ENCODE assay signal across 20 cellular contexts in the genomic region with DNA sequence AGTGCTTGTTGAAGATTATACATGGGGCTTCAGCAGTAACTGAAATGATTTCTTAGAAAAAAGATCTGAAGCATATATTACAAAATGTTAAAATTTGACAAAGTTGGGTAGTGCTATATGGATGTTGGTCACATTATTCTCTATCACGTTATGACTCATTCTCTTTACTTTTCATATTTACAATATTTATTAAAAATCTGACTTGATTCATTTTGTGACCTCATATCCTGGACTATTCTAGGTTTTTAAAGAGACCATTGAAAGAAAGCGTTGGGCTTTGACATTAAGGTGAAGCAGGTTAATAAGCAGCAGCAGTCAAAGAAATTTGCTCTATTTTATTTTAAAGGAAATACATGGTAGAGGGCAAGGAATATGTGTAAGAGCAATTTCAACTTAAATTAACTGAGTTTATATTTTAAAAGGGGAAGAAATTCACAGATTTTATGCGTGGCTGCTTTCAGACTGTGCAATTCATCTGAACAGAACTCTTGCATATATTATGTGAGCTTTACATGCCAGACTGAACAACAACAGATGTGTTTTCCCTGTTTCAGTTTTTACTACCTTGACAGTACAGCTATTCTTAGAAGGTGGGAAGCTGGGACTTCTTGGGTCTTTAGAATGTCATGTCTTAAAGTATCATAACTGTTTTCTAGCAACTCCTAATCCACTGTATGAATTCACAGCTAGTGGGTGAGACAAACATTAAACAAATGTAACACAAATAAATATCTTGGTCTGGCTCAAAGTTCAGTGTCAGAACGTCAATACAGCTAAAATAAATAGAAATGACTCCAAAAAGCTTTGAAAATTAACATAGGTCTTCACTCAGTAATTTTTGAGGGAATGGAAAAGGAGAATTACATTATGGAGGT. TPM values are rescaled to one million over a fixed set of nuclear protein-coding genes. Genes with fewer than 3 reads are reported as not detected.
DNase-seq lines count a peak whose midpoint lies in the region; ATAC-seq, FAIRE-seq and TF ChIP-seq lines count a peak whose summit lies in the region.
"Had no signal": no experiment of that assay in that cellular context is flagged by ENCODE, and none has a peak within 500 bp of the region (broad histone marks: within the 10 kb centered on the region; RNA-seq: fewer than 3 reads in every experiment).

No MANE protein-coding gene starts in this region.

- H3K23ac ChIP-seq in mesendoderm (ENCODE audit: low read length) = no peak overlapping the region

- H3K36me3 ChIP-seq in mesendoderm (ENCODE audit: control insufficient read depth, insufficient read depth, low read length) = no peaks in the 10 kb centered on the region
- H3K36me3 ChIP-seq in heart right ventricle = no peaks in the 10 kb centered on the region
- H3K36me3 ChIP-seq: HAP-1 had no signal

- H2BK120ac ChIP-seq in mesendoderm (ENCODE audit: low read depth, low read length) = no peak overlapping the region

- no peak overlapping the region for H3K4ac ChIP-seq in mesendoderm (ENCODE audit: low read depth, low read length)

- FAIRE-seq in A549 (lab: Jason Lieb, UNC) (no peak), islet of Langerhans (lab: Jason Lieb, UNC) (peak; percentile 43), D721Med (lab: Jason Lieb, UNC) (no peak)
- FAIRE-seq: G401.6, GM12891, H1 had no signal

- H2BK5ac ChIP-seq in mesendoderm (ENCODE audit: low read length) = no peak overlapping the region

- CTCF ChIA-PET in A549 (lab: Yijun Ruan, JAX) = interaction anchor here (1.3 kb wide), 1 partner anchor 12 kb away, joined by 4 read pairs; no protein-coding TSS in a partner anchor

- no peak for DNase-seq in A549 (ENCODE audit: low read depth in 1 of 2, low spot score in 1 of 2)
- peak; percentile 12 for DNase-seq in NCI-H1694 (lab: John Stamatoyannopoulos, UW)
- no peak for DNase-seq in mesendoderm
- no peak for DNase-seq in heart right ventricle
- DNase-seq in D721Med (ENCODE audit: insufficient read length, low spot score) = no peak
- DNase-seq: 8988T; ACHN; CD4-positive, CD25-positive, alpha-beta regulatory T cell; DMS153; DMS79 treated with DMSO at 0.1 percent for 48 hours; EL; IMR-90 had no signal

- no peaks in the 10 kb centered on the region for H3K79me2 ChIP-seq in mesendoderm (ENCODE audit: control insufficient read depth, insufficient read depth, low read length)

- TF ChIP-seq POLR2A in A549 (IDR thresholded peaks at IDR 0.05; ENCODE audit: low read length) = no peak

- 22% methylated on average over 4 of the region's 4 CpGs for whole genome bisulfite sequencing in A549 (ENCODE audit: missing lambda C conversion rate)
- no CpG with 5 or more reads among the region's 4 CpGs for WGBS in mesendoderm (ENCODE audit: extremely low coverage, insufficient coverage, low lambda C conversion rate)
- 72 to 76% methylated on average over 4 of the region's 4 CpGs for WGBS in heart right ventricle, 2 donors

- ATAC-seq in A549 = no peak
- no peak for ATAC-seq in HG02588 (IDR thresholded peaks at IDR 0.05; ENCODE audit: unreplicated experiment)
- no peak for ATAC-seq in heart right ventricle
- ATAC-seq in GM21723 (IDR thresholded peaks at IDR 0.05; ENCODE audit: unreplicated experiment) = no peak

- H3K9ac ChIP-seq in mesendoderm (ENCODE audit: low read length) = no peak overlapping the region
- H3K9ac ChIP-seq: BLaER1 treated with 17β-estradiol and CSF1 and Interleukin-3, amounts not matched to agents 10 nM and 100 nM had no signal

- no peak overlapping the region for H3K27ac ChIP-seq in A549
- H3K27ac ChIP-seq in mesendoderm (ENCODE audit: low read depth, low read length) = no peak overlapping the region
- no peak overlapping the region for H3K27ac ChIP-seq in heart right ventricle
- H3K27ac ChIP-seq: BLaER1 treated with 17β-estradiol and CSF1 and Interleukin-3, amounts not matched to agents 10 nM and 100 nM had no signal

- H3K4me1 ChIP-seq in A549 = no peaks in the 10 kb centered on the region
- no peaks in the 10 kb centered on the region for H3K4me1 ChIP-seq in mesendoderm (ENCODE audit: control insufficient read depth, low read depth, low read length)
- peaks cover 0 to under 1% (median 0%) of the 10 kb centered on the region in 9 donors for H3K4me1 ChIP-seq in heart right ventricle
- H3K4me1 ChIP-seq: BLaER1 treated with 17β-estradiol and CSF1 and Interleukin-3, amounts not matched to agents 10 nM and 100 nM; HAP-1 had no signal

- no peaks in the 10 kb centered on the region for H3K79me1 ChIP-seq in mesendoderm (ENCODE audit: low read length)

- intact Hi-C loops in heart right ventricle (cut with DNase I) = loop anchor here in 4 of 10 donors (5.0 to 10.0 kb wide), 4 partner anchors 57 to 347 kb away; no protein-coding TSS in a partner anchor

- H3K4me3 ChIP-seq in A549 (no peak overlapping the region), mesendoderm (ENCODE audit: low read length) (no peak overlapping the region), heart right ventricle (no peak overlapping the region)
- H3K4me3 ChIP-seq: BLaER1 treated with 17β-estradiol and CSF1 and Interleukin-3, amounts not matched to agents 10 nM and 100 nM; HAP-1 had no signal

- H4K5ac ChIP-seq in mesendoderm (ENCODE audit: low read length) = no peak overlapping the region

- TF ChIP-seq RAD21 in A549 (conservative IDR thresholded peaks at IDR 0.05 in 1 of 2, IDR thresholded peaks at IDR 0.05 in 1 of 2) = no peak

- H3K4me2 ChIP-seq in A549 (no peak overlapping the region), mesendoderm (ENCODE audit: low read length) (no peak overlapping the region)
- H3K4me2 ChIP-seq: BLaER1 treated with 17β-estradiol and CSF1 and Interleukin-3, amounts not matched to agents 10 nM and 100 nM had no signal

- H3K18ac ChIP-seq in mesendoderm (ENCODE audit: low read length) = no peak overlapping the region

- POLR2A ChIA-PET in A549 (lab: Yijun Ruan, JAX) = no interaction called here

- no peak overlapping the region for H3K56ac ChIP-seq in mesendoderm (ENCODE audit: low read length)

- TF ChIP-seq CTCF in A549 (IDR thresholded peaks at IDR 0.05) (no peak), heart right ventricle (IDR thresholded peaks at IDR 0.05) (no peak), D721Med (IDR thresholded peaks at IDR 0.05; ENCODE audit: insufficient read depth, missing control alignments) (no peak)

- TF ChIP-seq EP300 in A549 (IDR thresholded peaks at IDR 0.05) = no peak

- H4K8ac ChIP-seq in mesendoderm (ENCODE audit: low read depth, low read length) = no peak overlapping the region

- H3K27me3 ChIP-seq in mesendoderm (ENCODE audit: insufficient read depth, low read length, poor library complexity) (no peaks in the 10 kb centered on the region), heart right ventricle (no peaks in the 10 kb centered on the region)
- H3K27me3 ChIP-seq: BLaER1 treated with 17β-estradiol and CSF1 and Interleukin-3, amounts not matched to agents 10 nM and 100 nM had no signal

- no peak overlapping the region for H2AK5ac ChIP-seq in mesendoderm (ENCODE audit: low read length)

- H3K9me3 ChIP-seq in A549 = peaks cover 32% of the 10 kb centered on the region; the same call in 2 of the 3 replicates
- peaks cover 0 to 44% (median 18%) of the 10 kb centered on the region in 11 donors for H3K9me3 ChIP-seq in heart right ventricle
- H3K9me3 ChIP-seq: HAP-1 had no signal

- H2BK15ac ChIP-seq in mesendoderm (replicated peaks; ENCODE audit: low read depth) = peak overlapping the region; percentile 19

TF ChIP-seq in A549, 52 proteins besides CTCF, POLR2A, EP300 and RAD21:
- no peak for TF ChIP-seq MAZ (IDR thresholded peaks at IDR 0.05; ENCODE audit: borderline replicate concordance, low read depth, low read length)
- no peak for TF ChIP-seq FOSL2 (IDR thresholded peaks at IDR 0.05)
- TF ChIP-seq FOSL2 (CRISPR knock-in tag; IDR thresholded peaks at IDR 0.05) = peak; percentile 49; the same call in 1 of the 2 replicates

RNA-seq across cellular contexts. Expression of gene FAM20A, which starts 10.4 kb away (rescaled TPM):
- 0.05 TPM in 1 of 2 replicates, not detected in the other for polyA plus RNA-seq in A549 (2011; rRNA removed)
- 0.01 TPM in 2 replicates for polyA plus RNA-seq in A549 (2012; cell fraction: cytosol; rRNA removed)
- polyA plus RNA-seq in A549 (2012; cell fraction: nucleus; rRNA removed) = 0.04 TPM in 1 of 2 replicates, not detected in the other
- 0.03 to 0.09 TPM in 2 of 3 replicates, not detected in the other for polyA plus RNA-seq in A549 (2017; fragmentation: RNase III; extraction: RNeasy Plus Mini Kit Qiagen cat#74134 plus additional on column Dnase treatment)
- polyA minus RNA-seq in A549 (2011; rRNA and poly(A)+ RNA removed) = not detected in 2 replicates
- polyA plus RNA-seq in mesendoderm (2013, experiment 1 of 2) = 11.4 TPM
- 11.3 TPM for polyA plus RNA-seq in mesendoderm (2013, experiment 2 of 2)
- total RNA-seq in heart right ventricle = 10 to 100 TPM in 1 of 10 donors, 1 to 10 TPM in 9; 3.1 to 18.1 (median 7.7) TPM
- polyA plus RNA-seq in heart right ventricle = 10 to 100 TPM in 1 of 2 donors, 1 to 10 TPM in 1; 3.1 to 12.4 TPM
- total RNA-seq: CD4-positive, CD25-positive, alpha-beta regulatory T cell; IMR-90 had no signal
- polyA plus RNA-seq: IMR-90 had no signal
